21 cellular contexts compared by ENCODE assay signal in genomic region chr19:7931221-7932061, GRCh38. TPM values are rescaled to one million over a fixed set of nuclear protein-coding genes. Genes with fewer than 3 reads are reported as not detected.
DNase-seq lines count a peak whose midpoint lies in the region; ATAC-seq and TF ChIP-seq lines count a peak whose summit lies in the region.
"Had no signal": no experiment of that assay in that cellular context is flagged by ENCODE, and none has a peak within 500 bp of the region (broad histone marks: within the 10 kb centered on the region; RNA-seq: fewer than 3 reads in every experiment).

No MANE protein-coding gene starts in this region.

- H3K27ac Mint-ChIP-seq in glutamatergic neuron (ENCODE audit: unreplicated experiment): no peak overlapping the region
- H3K27ac Mint-ChIP-seq: activated naive CD8-positive, alpha-beta T cell treated with anti-CD3 and anti-CD28 coated beads, Interleukin-2, amount 10 ng/mL, durations not matched to agents 7 days and 5 days; activated T-helper 1 cell treated with anti-CD3 and anti-CD28 coated beads, Interleukin-12 subunit alpha, Interleukin-12 subunit beta, Interleukin-2, Interleukin-4 antibody, amounts not matched to agents 30 ng/mL and 10 ng/mL and 1 ng/mL, durations not matched to agents 14 hours and 24 hours and 36 hours; CD4-positive, CD25-positive, alpha-beta regulatory T cell had no signal

- H3K4me3 Mint-ChIP-seq in glutamatergic neuron (ENCODE audit: unreplicated experiment): no peak overlapping the region
- H3K4me3 Mint-ChIP-seq: activated naive CD8-positive, alpha-beta T cell treated with anti-CD3 and anti-CD28 coated beads, Interleukin-2, amount 10 ng/mL, durations not matched to agents 7 days and 5 days; activated T-helper 1 cell treated with anti-CD3 and anti-CD28 coated beads, Interleukin-12 subunit alpha, Interleukin-12 subunit beta, Interleukin-2, Interleukin-4 antibody, amounts not matched to agents 30 ng/mL and 10 ng/mL and 1 ng/mL, durations not matched to agents 14 hours and 24 hours and 36 hours; CD4-positive, CD25-positive, alpha-beta regulatory T cell; HFFc6 had no signal

- DNase-seq in left ventricle myocardium superior (peak; percentile 33), Right ventricle myocardium superior (no peak), glutamatergic neuron (peak; percentile 13), ovary (peak; percentile 14 to 45 (median 39)), SIG-M5 (lab: John Stamatoyannopoulos, UW) (no peak)
- DNase-seq: activated CD4-positive, CD25-positive, alpha-beta regulatory T cell treated with anti-CD3 and anti-CD28 coated beads, Interleukin-2, amount 50 U/mL, for 72 hours; activated naive CD8-positive, alpha-beta T cell treated with anti-CD3 and anti-CD28 coated beads, Interleukin-2, amount 10 ng/mL, durations not matched to agents 7 days and 5 days; CD4-positive, CD25-positive, alpha-beta regulatory T cell; DMS153; GF-D8; HFFc6; NCI-H748 treated with DMSO at 0.1 percent for 48 hours; Peyer's patch; stimulated activated CD4-positive, alpha-beta T cell treated with anti-CD3 and anti-CD28 coated beads, Interleukin-2, amount 100 ng/mL, for 48 hours had no signal

- peaks cover 4% of the 10 kb centered on the region for H3K9me3 Mint-ChIP-seq in glutamatergic neuron (ENCODE audit: unreplicated experiment)
- H3K9me3 Mint-ChIP-seq: activated naive CD8-positive, alpha-beta T cell treated with anti-CD3 and anti-CD28 coated beads, Interleukin-2, amount 10 ng/mL, durations not matched to agents 7 days and 5 days; activated T-helper 1 cell treated with anti-CD3 and anti-CD28 coated beads, Interleukin-12 subunit alpha, Interleukin-12 subunit beta, Interleukin-2, Interleukin-4 antibody, amounts not matched to agents 30 ng/mL and 10 ng/mL and 1 ng/mL, durations not matched to agents 14 hours and 24 hours and 36 hours; CD4-positive, CD25-positive, alpha-beta regulatory T cell; HFFc6 had no signal

- TF ChIP-seq POLR2A in ovary (IDR thresholded peaks at IDR 0.05): no peak

- H3K36me3 Mint-ChIP-seq in glutamatergic neuron (ENCODE audit: unreplicated experiment): no peaks in the 10 kb centered on the region

- peaks cover 5% of the 10 kb centered on the region for H3K4me1 Mint-ChIP-seq in glutamatergic neuron (ENCODE audit: low read depth, unreplicated experiment)
- H3K4me1 Mint-ChIP-seq: activated naive CD8-positive, alpha-beta T cell treated with anti-CD3 and anti-CD28 coated beads, Interleukin-2, amount 10 ng/mL, durations not matched to agents 7 days and 5 days had no signal

- peaks cover 23% of the 10 kb centered on the region for H3K4me1 ChIP-seq in ovary (ENCODE audit: insufficient read depth)

- H3K27me3 ChIP-seq in ovary: no peaks in the 10 kb centered on the region
- H3K27me3 ChIP-seq: hepatocyte, Peyer's patch had no signal

- H3K36me3 ChIP-seq in ovary: no peaks in the 10 kb centered on the region

- peak overlapping the region; percentile 11 to 35 for H3K27ac ChIP-seq in ovary
- H3K27ac ChIP-seq: hepatocyte had no signal

- H3K27me3 Mint-ChIP-seq in glutamatergic neuron (ENCODE audit: unreplicated experiment): peaks cover 6% of the 10 kb centered on the region
- H3K27me3 Mint-ChIP-seq: activated naive CD8-positive, alpha-beta T cell treated with anti-CD3 and anti-CD28 coated beads, Interleukin-2, amount 10 ng/mL, durations not matched to agents 7 days and 5 days; CD4-positive, CD25-positive, alpha-beta regulatory T cell had no signal

- intact Hi-C loops in left ventricle myocardium superior (cut with micrococcal nuclease) (no loop called here), Right ventricle myocardium superior (cut with DNase I) (no loop called here), ovary (cut with DNase I) (no loop called here)

- no peak for TF ChIP-seq EP300 in ovary (IDR thresholded peaks at IDR 0.05)

- TF ChIP-seq CTCF in glutamatergic neuron (IDR thresholded peaks at IDR 0.05; ENCODE audit: partially characterized antibody, unreplicated experiment) (no peak), ovary (IDR thresholded peaks at IDR 0.05) (no peak)

- WGBS in ovary, 3 donors: 83 to 90% (median 86%) methylated on average over 36 of the region's 36 CpGs

- no peak for ATAC-seq in left ventricle myocardium superior
- no peak for ATAC-seq in Right ventricle myocardium superior (ENCODE audit: poor library complexity)
- no peak for ATAC-seq in HG02759 (IDR thresholded peaks at IDR 0.05; ENCODE audit: unreplicated experiment)
- ATAC-seq in HG03439 (IDR thresholded peaks at IDR 0.05; ENCODE audit: unreplicated experiment): no peak
- no peak for ATAC-seq in HG03196 (IDR thresholded peaks at IDR 0.05; ENCODE audit: unreplicated experiment)

- no peak overlapping the region for H3K4me3 ChIP-seq in ovary
- H3K4me3 ChIP-seq: hepatocyte, Peyer's patch had no signal

- no peaks in the 10 kb centered on the region for H3K9me3 ChIP-seq in ovary
- H3K9me3 ChIP-seq: Peyer's patch had no signal

RNA-seq across cellular contexts. Expression of gene CTXN1, which starts 5.5 kb away (rescaled TPM):
- total RNA-seq in left ventricle myocardium superior: 0.20 TPM
- 0.16 TPM for total RNA-seq in Right ventricle myocardium superior
- 90.6 TPM for total RNA-seq in glutamatergic neuron (ENCODE audit: unreplicated experiment)
- 10 to 100 TPM in 2 of 7 donors, 1 to 10 TPM in 5; 1.4 to 99.7 (median 6.1) TPM for total RNA-seq in ovary
- 1 to 10 TPM in 1 of 2 donors, not detected in 1; 3.3 TPM for polyA plus RNA-seq in ovary
- total RNA-seq: activated naive CD8-positive, alpha-beta T cell treated with anti-CD3 and anti-CD28 coated beads, Interleukin-2, amount 10 ng/mL, durations not matched to agents 7 days and 5 days; CD4-positive, CD25-positive, alpha-beta regulatory T cell; mononuclear cell had no signal
- polyA plus RNA-seq: CD4-positive, CD25-positive, alpha-beta regulatory T cell had no signal

RNA-seq across cellular contexts. Expression of gene SNAPC2, which starts 11.3 kb away (rescaled TPM):
- total RNA-seq in left ventricle myocardium superior: 9.7 TPM
- total RNA-seq in Right ventricle myocardium superior: 9.4 TPM
- total RNA-seq in glutamatergic neuron (ENCODE audit: unreplicated experiment): 18.6 TPM
- total RNA-seq in ovary: 10 to 100 TPM in 6 of 7 donors, 1 to 10 TPM in 1; 8.8 to 26.6 (median 16.3) TPM
- polyA plus RNA-seq in ovary: 10 to 100 TPM in 1 of 2 donors, 1 to 10 TPM in 1; 1.8 to 19.8 TPM

RNA-seq across cellular contexts. Expression of gene TIMM44, which starts 12.0 kb away (rescaled TPM):
- 115 TPM for total RNA-seq in left ventricle myocardium superior
- total RNA-seq in Right ventricle myocardium superior: 116 TPM
- 109 TPM for total RNA-seq in glutamatergic neuron (ENCODE audit: unreplicated experiment)
- 100 to 1,000 TPM in 1 of 7 donors, 10 to 100 TPM in 6; 43.4 to 110 (median 51.8) TPM for total RNA-seq in ovary
- 10 to 100 TPM; 29.8 to 48.4 TPM for polyA plus RNA-seq in ovary

RNA-seq across cellular contexts. Expression of gene TGFBR3L, which starts 16.8 kb away (rescaled TPM):
- total RNA-seq in left ventricle myocardium superior (11.4 TPM), Right ventricle myocardium superior (10.9 TPM), glutamatergic neuron (ENCODE audit: unreplicated experiment) (0.69 TPM), ovary (1 to 10 TPM in 2 of 7 donors, not detected in 5; 1.0 to 6.9 TPM)
- polyA plus RNA-seq in ovary: under 1 TPM in 1 of 2 donors, not detected in 1; 0.18 TPM
- total RNA-seq: hepatocyte, omental fat pad, Peyer's patch had no signal
- polyA plus RNA-seq: CD4-positive, CD25-positive, alpha-beta regulatory T cell had no signal

RNA-seq across cellular contexts. Expression of gene MAP2K7, which starts 27.8 kb away (rescaled TPM):
- total RNA-seq in left ventricle myocardium superior: 30.4 TPM
- total RNA-seq in Right ventricle myocardium superior: 27.5 TPM
- 44.2 TPM for total RNA-seq in glutamatergic neuron (ENCODE audit: unreplicated experiment)
- total RNA-seq in ovary: 10 to 100 TPM in 5 of 7 donors, 1 to 10 TPM in 2; 9.2 to 35.5 (median 26.3) TPM
- polyA plus RNA-seq in ovary: 10 to 100 TPM in 1 of 2 donors, 1 to 10 TPM in 1; 6.3 to 32.2 TPM

Comparison
In these comparisons a context has a peak if more than half of its experiments do, and no peak if none do; other contexts are left out.
1. DNase-seq: peak in left ventricle myocardium superior (single experiment), glutamatergic neuron (single experiment) and ovary (5 of 5); none in Right ventricle myocardium superior (single experiment) and SIG-M5 (single experiment).